Comparison of ENCODE assay signal across 24 cellular contexts in the genomic region with DNA sequence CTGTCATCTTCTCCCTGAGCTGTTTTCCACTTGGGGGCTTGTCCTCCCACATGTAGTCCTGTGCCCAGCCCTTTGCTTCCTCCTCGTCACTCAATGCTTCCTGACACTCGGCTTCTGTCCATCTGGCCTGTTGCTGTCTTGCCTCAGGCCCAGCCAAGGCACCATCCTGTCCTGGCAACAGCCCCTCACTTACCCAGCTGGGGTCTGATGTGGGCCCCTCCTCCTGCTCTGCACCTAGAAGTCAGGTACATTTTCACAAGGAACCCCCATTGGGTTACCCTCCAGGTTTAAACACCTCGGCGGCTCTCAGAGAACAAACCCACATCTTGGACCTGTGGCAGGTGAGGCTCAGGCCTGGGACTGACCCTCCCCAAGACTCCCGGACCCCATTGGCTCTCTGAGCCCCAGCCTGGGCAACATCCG.
"Had no signal": no experiment of that assay in that cellular context is flagged by ENCODE, and none has a peak within 500 bp of the region (broad histone marks: within the 10 kb centered on the region; RNA-seq: fewer than 3 reads in every experiment).

No MANE protein-coding gene starts in this region.

- ATAC-seq: esophagus mucosa; foreskin keratinocyte; gastroesophageal sphincter; heart right ventricle; left colon; left ventricle myocardium superior; lower lobe of right lung; natural killer cell; pancreas; right cardiac atrium; stimulated activated memory B cell treated with anti-CD40 and anti-IgM and Interleukin-4, amounts not matched to agents 10 μg/mL and 1 μg/mL and 100 μg/mL, for 72 hours; stimulated activated naive CD8-positive, alpha-beta T cell treated with anti-CD3 and anti-CD28 coated beads, Interleukin-15, Interleukin-2, amounts not matched to agents 100 U/mL and 50 U/mL, for 24 hours had no signal

- H3K9me3 ChIP-seq: pancreas, prostate gland, thoracic aorta, vagina had no signal

- H3K4me3 ChIP-seq: dorsolateral prefrontal cortex, gastroesophageal sphincter, heart right ventricle, lower lobe of right lung, pancreas, prostate gland, sigmoid colon, thoracic aorta, tibial nerve, vagina had no signal

- DNase-seq: effector CD4-positive, alpha-beta T cell; foreskin keratinocyte; heart right ventricle; hippocampal formation; kidney glomerular epithelial cell; left colon; left ventricle myocardium superior; lower lobe of right lung; natural killer cell; occipital lobe; pancreas; sigmoid colon; stimulated activated CD4-positive, alpha-beta T cell treated with anti-CD3 and anti-CD28 coated beads, Interleukin-4, amount 100 ng/mL, for 4 hours; stimulated activated naive CD8-positive, alpha-beta T cell treated with anti-CD3 and anti-CD28 coated beads, Interleukin-15, Interleukin-2, amounts not matched to agents 100 U/mL and 50 U/mL, for 24 hours had no signal

- H3K36me3 ChIP-seq: gastroesophageal sphincter, heart right ventricle, lower lobe of right lung, pancreas, prostate gland, sigmoid colon, thoracic aorta, tibial nerve, vagina had no signal

- H3K4me1 ChIP-seq: foreskin keratinocyte, gastroesophageal sphincter, heart right ventricle, lower lobe of right lung, pancreas, prostate gland, sigmoid colon, tibial nerve, vagina had no signal

- H3K27ac ChIP-seq: epithelial cell of prostate, foreskin keratinocyte, gastroesophageal sphincter, heart right ventricle, lower lobe of right lung, pancreas, prostate gland, sigmoid colon, thoracic aorta, tibial nerve, vagina had no signal

- H3K27me3 ChIP-seq: foreskin keratinocyte, pancreas, sigmoid colon, tibial nerve had no signal
